29 cellular contexts compared by ENCODE assay signal in genomic region chr4:161505141-161505540, GRCh38.
"Had no signal": no experiment of that assay in that cellular context is flagged by ENCODE, and none has a peak within 500 bp of the region (broad histone marks: within the 10 kb centered on the region; RNA-seq: fewer than 3 reads in every experiment).

No MANE protein-coding gene starts in this region.

- DNase-seq: activated B cell treated with CpG ODN at 0.5 μM for 24 hours; activated CD4-positive, alpha-beta memory T cell treated with anti-CD3 and anti-CD28 coated beads for 36 hours; activated CD4-positive, alpha-beta T cell treated with anti-CD3 and anti-CD28 coated beads for 4 hours; activated CD4-positive, alpha-beta T cell treated with anti-CD3 and anti-CD28 coated beads, Interleukin-2, amount 10 ng/mL, durations not matched to agents 24 days and 14 days; activated CD4-positive, alpha-beta T cell treated with anti-CD3 and anti-CD28 coated beads, Interleukin-2, amount 50 U/mL, for 1 hour; activated CD4-positive, alpha-beta T cell treated with anti-CD3 and anti-CD28 coated beads, Interleukin-2, amount 50 U/mL, for 4 hours; activated CD4-positive, CD25-positive, alpha-beta regulatory T cell treated with anti-CD3 and anti-CD28 coated beads, Interleukin-2, amount 50 U/mL, for 72 hours; activated CD8-positive, alpha-beta memory T cell treated with anti-CD3 and anti-CD28 coated beads, Interleukin-2, amount 50 U/mL, for 4 hours; activated CD8-positive, alpha-beta T cell treated with anti-CD3 and anti-CD28 coated beads for 36 hours; activated effector memory CD4-positive, alpha-beta T cell treated with anti-CD3 and anti-CD28 coated beads, Interleukin-2, amount 50 U/mL, for 16 hours; activated gamma-delta T cell treated with Interleukin-2 at 50 U/mL for 16 hours; activated naive CD4-positive, alpha-beta T cell; activated naive CD4-positive, alpha-beta T cell treated with anti-CD3 and anti-CD28 coated beads for 36 hours; activated naive CD4-positive, alpha-beta T cell treated with anti-CD3 and anti-CD28 coated beads, Interleukin-2, amount 50 U/mL, for 16 hours; activated naive CD8-positive, alpha-beta T cell treated with anti-CD3 and anti-CD28 coated beads for 36 hours; activated T-cell treated with anti-CD3 and anti-CD28 coated beads for 4 hours; activated T-cell treated with anti-CD3 and anti-CD28 coated beads, Interleukin-2, amount 50 U/mL, for 1 hour; activated T-cell treated with anti-CD3 and anti-CD28 coated beads, Interleukin-2, amount 50 U/mL, for 4 hours; activated T-cell treated with anti-CD3 and anti-CD28 coated beads, Interleukin-2, amount 50 U/mL, for 72 hours; adrenal gland; amniotic stem cell; aorta; body of pancreas; brain microvascular endothelial cell; central memory CD4-positive, alpha-beta T cell; T-helper 2 cell; T-helper 9 cell had no signal

- FAIRE-seq: astrocyte, TTC549 had no signal
